Comparison of ENCODE assay signal across 26 cellular contexts in genomic region chr18:40494603-40495002, GRCh38.
"Had no signal": no experiment of that assay in that cellular context is flagged by ENCODE, and none has a peak within 500 bp of the region (broad histone marks: within the 10 kb centered on the region; RNA-seq: fewer than 3 reads in every experiment).

No MANE protein-coding gene starts in this region.

- FAIRE-seq: endometrium, frontal cortex, islet of Langerhans, keratinocyte had no signal

- ATAC-seq: effector memory CD8-positive, alpha-beta T cell; esophagus mucosa; gastroesophageal sphincter; heart right ventricle; left cardiac atrium; left lung; left ventricle myocardium superior; lower lobe of right lung; naive thymus-derived CD4-positive, alpha-beta T cell; natural killer cell had no signal

- H3K4me3 ChIP-seq: colonic mucosa, esophagus squamous epithelium, gastroesophageal sphincter, heart right ventricle, left lung, lower lobe of right lung had no signal

- H3K9me3 ChIP-seq: colonic mucosa, esophagus squamous epithelium, gastroesophageal sphincter, left lung, lower lobe of right lung had no signal

- H3K27me3 ChIP-seq: colonic mucosa, esophagus squamous epithelium, gastroesophageal sphincter, heart right ventricle, left lung had no signal

- H3K27ac ChIP-seq: colonic mucosa, epithelial cell of prostate, esophagus squamous epithelium, gastroesophageal sphincter, heart right ventricle, left lung, lower lobe of right lung had no signal

- H3K36me3 ChIP-seq: colonic mucosa, esophagus squamous epithelium, gastroesophageal sphincter, heart right ventricle, left lung, lower lobe of right lung had no signal

- DNase-seq: colonic mucosa; cortex of kidney; effector CD8-positive, alpha-beta T cell; effector memory CD8-positive, alpha-beta T cell; endodermal cell; erythroblast; esophagus squamous epithelium; foreskin fibroblast; head of caudate nucleus; heart right ventricle; hippocampal formation; left cardiac atrium; left lung; left ventricle myocardium superior; lower lobe of right lung; mesendoderm; midbrain; naive thymus-derived CD4-positive, alpha-beta T cell; natural killer cell had no signal

- H3K4me1 ChIP-seq: colonic mucosa, esophagus squamous epithelium, gastroesophageal sphincter, heart right ventricle, left lung, lower lobe of right lung had no signal
